Comparison of ENCODE assay signal across 11 cellular contexts in genomic region chr12:65510584-65511050, GRCh38.
DNase-seq lines count a peak whose midpoint lies in the region; ATAC-seq and TF ChIP-seq lines count a peak whose summit lies in the region.
"Had no signal": no experiment of that assay in that cellular context is flagged by ENCODE, and none has a peak within 500 bp of the region (broad histone marks: within the 10 kb centered on the region; RNA-seq: fewer than 3 reads in every experiment).

No MANE protein-coding gene starts in this region.

- H3K9me3 ChIP-seq in MG63 (no peaks in the 10 kb centered on the region), liver (ENCODE audit: control insufficient read depth in 4 of 4, low read length in 3 of 4) (no peaks in the 10 kb centered on the region), esophagus squamous epithelium (no peaks in the 10 kb centered on the region)

- H3K4me3 ChIP-seq in MG63 (no peak overlapping the region), fibroblast of mammary gland (ENCODE audit: control insufficient read depth, low read depth, low read length) (no peak overlapping the region), liver (ENCODE audit: low read depth in 1 of 3, low read length in 3 of 3) (peak overlapping the region in 1 of 3 donors; percentile 17), esophagus squamous epithelium (peak overlapping the region in 1 of 4 donors; percentile 4)
- H3K4me3 ChIP-seq: smooth muscle cell had no signal

- 20% methylated on average over 17 of the region's 17 CpGs for WGBS in liver
- 51 to 58% methylated on average over 9 to 17 of the region's 17 CpGs for WGBS in esophagus squamous epithelium, 2 donors

- ATAC-seq in GM21576 (IDR thresholded peaks at IDR 0.05; ENCODE audit: unreplicated experiment) = no peak
- no peak for ATAC-seq in activated CD4-positive, CD25-positive, alpha-beta regulatory T cell treated with anti-CD3 and anti-CD28 coated beads, Interleukin-2, amount 50 U/mL, for 24 hours
- ATAC-seq: activated T-cell treated with anti-CD3 and anti-CD28 coated beads, Interleukin-2, amount 50 U/mL, for 72 hours had no signal

- intact Hi-C loops in esophagus squamous epithelium (cut with DNase I) = no loop called here

- no peaks in the 10 kb centered on the region for H3K27me3 ChIP-seq in MG63
- no peaks in the 10 kb centered on the region for H3K27me3 ChIP-seq in liver (ENCODE audit: control insufficient read depth in 4 of 4, insufficient read depth in 4 of 4, low read length in 3 of 4)
- H3K27me3 ChIP-seq in esophagus squamous epithelium = peaks cover 0 to 6% (median 0%) of the 10 kb centered on the region in 4 donors

- no peak overlapping the region for H3K27ac ChIP-seq in liver (ENCODE audit: low read depth in 1 of 2, low read length in 2 of 2)
- H3K27ac ChIP-seq in esophagus squamous epithelium = no peak overlapping the region

- H3K36me3 ChIP-seq in MG63 = no peaks in the 10 kb centered on the region
- no peaks in the 10 kb centered on the region for H3K36me3 ChIP-seq in liver (ENCODE audit: control insufficient read depth in 4 of 4, insufficient read depth in 3 of 4, low read depth in 1 of 4, low read length in 3 of 4)
- H3K36me3 ChIP-seq in esophagus squamous epithelium = no peaks in the 10 kb centered on the region

- no peak overlapping the region for H3K9ac ChIP-seq in liver (ENCODE audit: low read depth in 1 of 2, low read length in 2 of 2)

- H3K4me1 ChIP-seq in liver (ENCODE audit: control insufficient read depth in 4 of 4, insufficient read depth in 4 of 4, low read length in 3 of 4) (peaks cover 5 to 17% (median 14%) of the 10 kb centered on the region in 4 donors), esophagus squamous epithelium (peaks cover 0 to 16% (median 0%) of the 10 kb centered on the region in 3 donors)

- peak; percentile 36 to 56 for TF ChIP-seq RAD21 in liver (IDR thresholded peaks at IDR 0.05)

- DNase-seq in MG63 (peak; percentile 89), fibroblast of mammary gland (ENCODE audit: low read depth) (peak; percentile 37), smooth muscle cell of the brain vasculature (ENCODE audit: low read depth, low spot score) (peak; percentile 45), esophagus squamous epithelium (lab: John Stamatoyannopoulos, UW) (no peak), SW 1271 (lab: John Stamatoyannopoulos, UW) (no peak)
- DNase-seq: activated T-cell treated with anti-CD3 and anti-CD28 coated beads, Interleukin-2, amount 50 U/mL, for 72 hours; NCI-H1092 treated with DMSO at 0.1 percent for 48 hours had no signal

- no peak for TF ChIP-seq POLR2A in esophagus squamous epithelium (IDR thresholded peaks at IDR 0.05)

- TF ChIP-seq CTCF in fibroblast of mammary gland (conservative IDR thresholded peaks at IDR 0.05; ENCODE audit: control insufficient read depth, insufficient read depth, low read depth, low read length) = no peak
- no peak for TF ChIP-seq CTCF in liver (IDR thresholded peaks at IDR 0.05; ENCODE audit: low read depth, low read length, missing input control)
- TF ChIP-seq CTCF in esophagus squamous epithelium (IDR thresholded peaks at IDR 0.05) = no peak

TF ChIP-seq in liver, 16 proteins besides CTCF, POLR2A, EP300 and RAD21:
- TF ChIP-seq MAX (IDR thresholded peaks at IDR 0.05) (peak; percentile 72), ZBTB33 (IDR thresholded peaks at IDR 0.05) (no peak), HNF4G (IDR thresholded peaks at IDR 0.05) (peak; percentile 66), GABPA (IDR thresholded peaks at IDR 0.05 in 1 of 2, conservative IDR thresholded peaks at IDR 0.05 in 1 of 2) (no peak), FOXA2 (IDR thresholded peaks at IDR 0.05) (no peak), REST (IDR thresholded peaks at IDR 0.05) (peak; percentile 45), FOXA1 (IDR thresholded peaks at IDR 0.05) (no peak), ATF3 (IDR thresholded peaks at IDR 0.05) (peak; percentile 44), HNF4A (conservative IDR thresholded peaks at IDR 0.05) (peak; percentile 82 to 84), JUND (IDR thresholded peaks at IDR 0.05) (peak in 1 of 2 donors; percentile 88), EGR1 (IDR thresholded peaks at IDR 0.05; ENCODE audit: low read depth in 2 of 2) (peak in 1 of 2 donors; percentile 17), NR2F2 (IDR thresholded peaks at IDR 0.05) (peak; percentile 71), SP1 (IDR thresholded peaks at IDR 0.05) (peak; percentile 85), RXRA (IDR thresholded peaks at IDR 0.05) (peak; percentile 73 to 78), YY1 (IDR thresholded peaks at IDR 0.05) (peak; percentile 41), TAF1 (conservative IDR thresholded peaks at IDR 0.05) (peak; percentile 74)

Comparison
In these comparisons a context has a peak if more than half of its experiments do, and no peak if none do; other contexts are left out.
1. DNase-seq: peak in MG63 (single experiment), fibroblast of mammary gland (single experiment) and smooth muscle cell of the brain vasculature (single experiment); none in esophagus squamous epithelium (single experiment) and SW 1271 (0 of 2).